In genomic region chr7:88105231-88105630, GRCh38 we compare ENCODE assay signal across 33 cellular contexts.
"Had no signal": no experiment of that assay in that cellular context is flagged by ENCODE, and none has a peak within 500 bp of the region (broad histone marks: within the 10 kb centered on the region; RNA-seq: fewer than 3 reads in every experiment).

No MANE protein-coding gene starts in this region.

- H3K27ac ChIP-seq: brain microvascular endothelial cell, coronary artery, epithelial cell of prostate, esophagus squamous epithelium, gastroesophageal sphincter, WERI-Rb-1 had no signal

- H3K4me3 Mint-ChIP-seq: activated B cell treated with CpG ODN at 0.5 μM for 24 hours; activated CD8-positive, alpha-beta T cell treated with anti-CD3 and anti-CD28 coated beads for 36 hours; activated naive CD8-positive, alpha-beta T cell; central memory CD8-positive, alpha-beta T cell; dendritic cell treated with granulocyte-macrophage colony-stimulating factor and Interleukin-4, amounts not matched to agents 40 ng/mL and 50 ng/mL, for 4 days; T-helper 17 cell; T-helper 2 cell treated with Interferon-gamma antibody and Interleukin-4, amounts not matched to agents 5 μg/mL and 100 μg/mL, for 36 hours had no signal

- H3K36me3 ChIP-seq: brain microvascular endothelial cell, esophagus squamous epithelium, gastroesophageal sphincter, WERI-Rb-1 had no signal

- DNase-seq: activated B cell treated with CpG ODN at 0.5 μM for 24 hours; activated CD4-positive, alpha-beta T cell treated with anti-CD3 and anti-CD28 coated beads for 48 hours; activated CD4-positive, alpha-beta T cell treated with anti-CD3 and anti-CD28 coated beads, Interleukin-2, amount 50 U/mL, for 1 hour; activated CD4-positive, alpha-beta T cell treated with anti-CD3 and anti-CD28 coated beads, Interleukin-2, amount 50 U/mL, for 48 hours; activated CD8-positive, alpha-beta memory T cell treated with anti-CD3 and anti-CD28 coated beads for 24 hours; activated CD8-positive, alpha-beta T cell treated with anti-CD3 and anti-CD28 coated beads for 36 hours; activated effector memory CD4-positive, alpha-beta T cell treated with Interleukin-2 at 50 U/mL for 16 hours; activated gamma-delta T cell treated with Interleukin-2 at 50 U/mL for 16 hours; activated naive CD4-positive, alpha-beta T cell treated with anti-CD3 and anti-CD28 coated beads, Interleukin-2, amount 50 U/mL, for 16 hours; activated naive CD4-positive, alpha-beta T cell treated with Interleukin-2 at 50 U/mL for 16 hours; activated T-cell treated with anti-CD3 and anti-CD28 coated beads, Interleukin-2, amount 50 U/mL, for 48 hours; amniotic stem cell; anterior cingulate cortex; brain microvascular endothelial cell; effector CD8-positive, alpha-beta T cell; esophagus squamous epithelium; foreskin melanocyte; T-helper 1 cell; T-helper 17 cell; T1000; WERI-Rb-1 had no signal

- H3K27me3 Mint-ChIP-seq: activated B cell treated with CpG ODN at 0.5 μM for 24 hours; activated CD8-positive, alpha-beta T cell treated with anti-CD3 and anti-CD28 coated beads for 36 hours; activated naive CD8-positive, alpha-beta T cell; central memory CD8-positive, alpha-beta T cell; dendritic cell treated with granulocyte-macrophage colony-stimulating factor and Interleukin-4, amounts not matched to agents 40 ng/mL and 50 ng/mL, for 4 days had no signal

- H3K4me1 ChIP-seq: esophagus squamous epithelium, gastroesophageal sphincter had no signal

- H3K27ac Mint-ChIP-seq: activated B cell treated with CpG ODN at 0.5 μM for 24 hours; activated CD8-positive, alpha-beta T cell treated with anti-CD3 and anti-CD28 coated beads for 36 hours; activated naive CD8-positive, alpha-beta T cell; dendritic cell treated with granulocyte-macrophage colony-stimulating factor and Interleukin-4, amounts not matched to agents 40 ng/mL and 50 ng/mL, for 4 days; T-helper 17 cell; T-helper 2 cell treated with Interferon-gamma antibody and Interleukin-4, amounts not matched to agents 5 μg/mL and 100 μg/mL, for 36 hours had no signal

- H3K4me1 Mint-ChIP-seq: activated B cell treated with CpG ODN at 0.5 μM for 24 hours; central memory CD8-positive, alpha-beta T cell; T-helper 17 cell had no signal

- H3K9me3 ChIP-seq: esophagus squamous epithelium, gastroesophageal sphincter had no signal

- H3K4me3 ChIP-seq: coronary artery, esophagus squamous epithelium, gastroesophageal sphincter had no signal

- H3K9me3 Mint-ChIP-seq: activated B cell treated with CpG ODN at 0.5 μM for 24 hours; activated CD8-positive, alpha-beta T cell treated with anti-CD3 and anti-CD28 coated beads for 36 hours; central memory CD8-positive, alpha-beta T cell; dendritic cell treated with granulocyte-macrophage colony-stimulating factor and Interleukin-4, amounts not matched to agents 40 ng/mL and 50 ng/mL, for 4 days; T-helper 2 cell treated with Interferon-gamma antibody and Interleukin-4, amounts not matched to agents 5 μg/mL and 100 μg/mL, for 36 hours had no signal

- FAIRE-seq: astrocyte, bronchial epithelial cell, endometrium, endothelial cell of umbilical vein had no signal

- H3K27me3 ChIP-seq: brain microvascular endothelial cell, esophagus squamous epithelium, gastroesophageal sphincter had no signal

- ATAC-seq: activated CD4-positive, CD25-positive, alpha-beta regulatory T cell treated with anti-CD3 and anti-CD28 coated beads, Interleukin-2, amount 50 U/mL, for 24 hours; activated CD8-positive, alpha-beta T cell treated with anti-CD3 and anti-CD28 coated beads for 36 hours; gastroesophageal sphincter; T-helper 17 cell had no signal
